ENCODE assay signal across 31 cellular contexts in genomic region chr10:44063686-44064085, GRCh38.
DNase-seq lines count a peak whose midpoint lies in the region; ATAC-seq and TF ChIP-seq lines count a peak whose summit lies in the region.
"Had no signal": no experiment of that assay in that cellular context is flagged by ENCODE, and none has a peak within 500 bp of the region (broad histone marks: within the 10 kb centered on the region; RNA-seq: fewer than 3 reads in every experiment).

No MANE protein-coding gene starts in this region.

- H3K36me3 ChIP-seq in esophagus muscularis mucosa = no peaks in the 10 kb centered on the region
- no peaks in the 10 kb centered on the region for H3K36me3 ChIP-seq in neuronal stem cell (replicated peaks in 1 of 2; ENCODE audit: control insufficient read depth in 2 of 2, insufficient read depth in 2 of 2, low read length in 2 of 2)
- H3K36me3 ChIP-seq: BE2C; BLaER1; BLaER1 treated with 17β-estradiol and CSF1 and Interleukin-3, amounts not matched to agents 10 nM and 100 nM had no signal

- H4K91ac ChIP-seq in neuronal stem cell (ENCODE audit: low read depth, low read length, poor library complexity) = no peak overlapping the region

- DNase-seq in stimulated activated naive CD8-positive, alpha-beta T cell treated with anti-CD3 and anti-CD28 coated beads, Interleukin-15, Interleukin-2, amounts not matched to agents 100 U/mL and 50 U/mL, for 24 hours = no peak
- no peak for DNase-seq in stimulated activated naive CD8-positive, alpha-beta T cell treated with anti-CD3 and anti-CD28 coated beads, Interleukin-15, amount 100 ng/mL, for 72 hours
- peak; percentile 88 for DNase-seq in esophagus muscularis mucosa (ENCODE audit: extremely low spot score)
- DNase-seq in neuronal stem cell (ENCODE audit: low spot score) = no peak
- no peak for DNase-seq in AML-193 (lab: John Stamatoyannopoulos, UW)
- DNase-seq in C1 segment of cervical spinal cord (lab: John Stamatoyannopoulos, UW) = no peak
- DNase-seq: 8988T; ACHN; BE2C; Caco-2; Calu3; CD4-positive, alpha-beta memory T cell; CD4-positive, alpha-beta T cell; CD4-positive, CD25-positive, alpha-beta regulatory T cell; CD8-positive, alpha-beta memory T cell; CD8-positive, alpha-beta T cell; COR-L47; DMS 273 treated with DMSO at 0.1 percent for 48 hours; DMS153; DMS53; DMS79; DMS79 treated with DMSO at 0.1 percent for 48 hours; DND-41; EL had no signal

- no peak overlapping the region for H3K4me3 ChIP-seq in esophagus muscularis mucosa
- H3K4me3 ChIP-seq in neuronal stem cell (ENCODE audit: low read length in 2 of 2) = no peak overlapping the region
- H3K4me3 ChIP-seq: A549; BLaER1; BLaER1 treated with 17β-estradiol and CSF1 and Interleukin-3, amounts not matched to agents 10 nM and 100 nM had no signal

- H2BK15ac ChIP-seq in neuronal stem cell (ENCODE audit: low read length) = no peak overlapping the region

- H3K27ac Mint-ChIP-seq in stimulated activated naive CD8-positive, alpha-beta T cell treated with anti-CD3 and anti-CD28 coated beads, Interleukin-15, amount 100 ng/mL, for 72 hours = no peak overlapping the region
- H3K27ac Mint-ChIP-seq: B cell; CD14-positive monocyte; CD4-positive, alpha-beta memory T cell; CD4-positive, alpha-beta T cell; CD4-positive, CD25-positive, alpha-beta regulatory T cell; CD8-positive, alpha-beta memory T cell; CD8-positive, alpha-beta T cell had no signal

- H3K9me3 Mint-ChIP-seq in stimulated activated naive CD8-positive, alpha-beta T cell treated with anti-CD3 and anti-CD28 coated beads, Interleukin-15, amount 100 ng/mL, for 72 hours = no peaks in the 10 kb centered on the region
- H3K9me3 Mint-ChIP-seq: CD4-positive, alpha-beta T cell; CD8-positive, alpha-beta memory T cell; CD8-positive, alpha-beta T cell had no signal

- TF ChIP-seq POLR2A in esophagus muscularis mucosa (IDR thresholded peaks at IDR 0.05; ENCODE audit: low read depth) = no peak

- H3K4me1 ChIP-seq in esophagus muscularis mucosa (peaks cover 13 to 43% (median 38%) of the 10 kb centered on the region in 4 donors), neuronal stem cell (ENCODE audit: control insufficient read depth in 2 of 2, insufficient read depth in 1 of 2, low read depth in 1 of 2, low read length in 2 of 2) (peaks cover 0 to 9% of the 10 kb centered on the region in 2 donors)
- H3K4me1 ChIP-seq: A549; BE2C; BLaER1; BLaER1 treated with 17β-estradiol and CSF1 and Interleukin-3, amounts not matched to agents 10 nM and 100 nM; Caco-2 had no signal

- H4K8ac ChIP-seq in neuronal stem cell (ENCODE audit: low read depth, low read length) = no peak overlapping the region

- H3K79me1 ChIP-seq in neuronal stem cell (ENCODE audit: low read depth, low read length) = no peaks in the 10 kb centered on the region

- peaks cover 10% of the 10 kb centered on the region for H3K27me3 Mint-ChIP-seq in stimulated activated naive CD8-positive, alpha-beta T cell treated with anti-CD3 and anti-CD28 coated beads, Interleukin-15, amount 100 ng/mL, for 72 hours
- H3K27me3 Mint-ChIP-seq: B cell; CD4-positive, alpha-beta T cell; CD4-positive, CD25-positive, alpha-beta regulatory T cell had no signal

- no peak for TF ChIP-seq EP300 in esophagus muscularis mucosa (IDR thresholded peaks at IDR 0.05)

- no peak overlapping the region for H3K18ac ChIP-seq in neuronal stem cell (ENCODE audit: low read length)

- H3K4me1 Mint-ChIP-seq in stimulated activated naive CD8-positive, alpha-beta T cell treated with anti-CD3 and anti-CD28 coated beads, Interleukin-15, amount 100 ng/mL, for 72 hours = no peaks in the 10 kb centered on the region
- H3K4me1 Mint-ChIP-seq: B cell; CD14-positive monocyte; CD4-positive, alpha-beta memory T cell; CD4-positive, CD25-positive, alpha-beta regulatory T cell; CD8-positive, alpha-beta memory T cell had no signal

- no peak for TF ChIP-seq CTCF in esophagus muscularis mucosa (IDR thresholded peaks at IDR 0.05)

- H3K4ac ChIP-seq in neuronal stem cell (ENCODE audit: low read length) = no peak overlapping the region

- H3K27me3 ChIP-seq in esophagus muscularis mucosa (no peaks in the 10 kb centered on the region), neuronal stem cell (ENCODE audit: control insufficient read depth in 3 of 3, insufficient read depth in 3 of 3, low read depth in 1 of 3, low read length in 3 of 3) (no peaks in the 10 kb centered on the region)
- H3K27me3 ChIP-seq: BE2C; BLaER1; BLaER1 treated with 17β-estradiol and CSF1 and Interleukin-3, amounts not matched to agents 10 nM and 100 nM had no signal

- intact Hi-C loops in esophagus muscularis mucosa (cut with DNase I) = no loop called here

- H2BK12ac ChIP-seq in neuronal stem cell (ENCODE audit: low read length) = no peak overlapping the region

- no peak overlapping the region for H3K27ac ChIP-seq in esophagus muscularis mucosa (replicated peaks in 1 of 4)
- no peak overlapping the region for H3K27ac ChIP-seq in neuronal stem cell (replicated peaks; ENCODE audit: low read length)
- H3K27ac ChIP-seq: 22Rv1; A549; BLaER1; BLaER1 treated with 17β-estradiol and CSF1 and Interleukin-3, amounts not matched to agents 10 nM and 100 nM; C4-2B had no signal

- H3K23ac ChIP-seq in neuronal stem cell (ENCODE audit: low read depth, low read length, poor library complexity) = no peak overlapping the region

- no peak overlapping the region for H2BK120ac ChIP-seq in neuronal stem cell (ENCODE audit: low read depth, low read length)

- H3K9ac ChIP-seq in neuronal stem cell (ENCODE audit: low read depth, low read length, poor library complexity) = no peak overlapping the region
- H3K9ac ChIP-seq: BLaER1; BLaER1 treated with 17β-estradiol and CSF1 and Interleukin-3, amounts not matched to agents 10 nM and 100 nM had no signal

- H3K4me2 ChIP-seq in neuronal stem cell (ENCODE audit: insufficient read depth, low read length, poor library complexity, severe bottlenecking) = no peak overlapping the region
- H3K4me2 ChIP-seq: A549; BLaER1; BLaER1 treated with 17β-estradiol and CSF1 and Interleukin-3, amounts not matched to agents 10 nM and 100 nM had no signal

- H3K14ac ChIP-seq in neuronal stem cell (ENCODE audit: low read length) = no peak overlapping the region

- ATAC-seq in stimulated activated naive CD8-positive, alpha-beta T cell treated with anti-CD3 and anti-CD28 coated beads, Interleukin-15, Interleukin-2, amounts not matched to agents 100 U/mL and 50 U/mL, for 24 hours = peak; percentile 25
- ATAC-seq in stimulated activated naive CD8-positive, alpha-beta T cell treated with anti-CD3 and anti-CD28 coated beads, Interleukin-15, amount 100 ng/mL, for 72 hours = no peak
- ATAC-seq: A549; CD8-positive, alpha-beta T cell had no signal

- H2AK5ac ChIP-seq in neuronal stem cell (ENCODE audit: low read depth, low read length) = peak overlapping the region; percentile 47

- H3K9me3 ChIP-seq in esophagus muscularis mucosa = no peaks in the 10 kb centered on the region
- no peaks in the 10 kb centered on the region for H3K9me3 ChIP-seq in neuronal stem cell (replicated peaks in 1 of 2; ENCODE audit: control insufficient read depth in 2 of 2, insufficient read depth in 1 of 2, low read depth in 1 of 2, low read length in 2 of 2)
- H3K9me3 ChIP-seq: A549; BE2C; BLaER1; BLaER1 treated with 17β-estradiol and CSF1 and Interleukin-3, amounts not matched to agents 10 nM and 100 nM; Caco-2 had no signal

- H2AFZ ChIP-seq in neuronal stem cell (ENCODE audit: low read length) = no peak overlapping the region

- H2BK5ac ChIP-seq in neuronal stem cell (ENCODE audit: low read length) = no peak overlapping the region

- no peak overlapping the region for H3K4me3 Mint-ChIP-seq in stimulated activated naive CD8-positive, alpha-beta T cell treated with anti-CD3 and anti-CD28 coated beads, Interleukin-15, amount 100 ng/mL, for 72 hours
- H3K4me3 Mint-ChIP-seq: B cell; CD4-positive, alpha-beta memory T cell; CD4-positive, alpha-beta T cell; CD4-positive, CD25-positive, alpha-beta regulatory T cell; CD8-positive, alpha-beta memory T cell; CD8-positive, alpha-beta T cell had no signal

- WGBS in esophagus muscularis mucosa = 88% methylated on average over 1 of the region's 2 CpGs
- no CpG with 5 or more reads among the region's 2 CpGs for WGBS in neuronal stem cell (ENCODE audit: extremely low coverage in 2 of 2, insufficient read length in 2 of 2, insufficient replicate concordance in 1 of 2), 2 donors
